ENCODE assay signal across 8 cellular contexts in genomic region chr19:662207-662961, GRCh38. TPM values are rescaled to one million over a fixed set of nuclear protein-coding genes. Genes with fewer than 3 reads are reported as not detected.
DNase-seq lines count a peak whose midpoint lies in the region; ATAC-seq and TF ChIP-seq lines count a peak whose summit lies in the region.

No MANE protein-coding gene starts in this region.

- H3K4me3 ChIP-seq in mammary epithelial cell (replicated peaks in 1 of 3; ENCODE audit: insufficient read depth in 1 of 3, low read depth in 2 of 3, low read length in 3 of 3) (peak overlapping the region; percentile 63 to 90 (median 71)), lower leg skin (ENCODE audit: low read depth, poor library complexity, severe bottlenecking) (peak overlapping the region; percentile 97)

- ATAC-seq in HG03442 (IDR thresholded peaks at IDR 0.05; ENCODE audit: unreplicated experiment) = peak; percentile 16

- H3K36me3 ChIP-seq in mammary epithelial cell (ENCODE audit: insufficient read depth, low read length) = no peaks in the 10 kb centered on the region

- peaks cover 57% of the 10 kb centered on the region for H3K79me2 ChIP-seq in mammary epithelial cell (ENCODE audit: insufficient read depth, low read length)

- H3K27ac ChIP-seq in mammary epithelial cell (ENCODE audit: insufficient read depth, low read depth, low read length) = peak overlapping the region; percentile 71

- dilution Hi-C loops in mammary epithelial cell (cut with HindIII; ENCODE audit: low sequenced_read_pairs) = no loop called here

- BruUV-seq in mammary epithelial cell (replicated peaks; lab: Mats Ljungman, UMichigan) = no TSS peak

- intact Hi-C loops in mammary epithelial cell (cut with micrococcal nuclease) = loop anchor here (2.0 kb wide), 2 partner anchors 74 to 130 kb away; partner anchors contain the start of gene HCN2
- intact Hi-C loops in lower leg skin (cut with DNase I; ENCODE audit: low total_unique reads) = loop anchor here (5.0 kb wide), 1 partner anchor 90 kb away; the partner anchor contains the start of gene BSG

- TF ChIP-seq CTCF in mammary epithelial cell (conservative IDR thresholded peaks at IDR 0.05 in 1 of 2, IDR thresholded peaks at IDR 0.05 in 1 of 2; ENCODE audit: extremely low read depth in 1 of 2, insufficient read depth in 1 of 2, low read depth in 1 of 2, low read length in 2 of 2) (no peak), lower leg skin (IDR thresholded peaks at IDR 0.05) (no peak)

- WGBS in mammary epithelial cell (ENCODE audit: low coverage, missing lambda C conversion rate) = 1% methylated on average over 9 of the region's 81 CpGs
- 0 to 1% methylated on average over 28 to 51 of the region's 81 CpGs for WGBS in lower leg skin, 2 donors

- peaks cover 50% of the 10 kb centered on the region for H3K4me1 ChIP-seq in mammary epithelial cell (ENCODE audit: insufficient read depth, low read length)

- H4K20me1 ChIP-seq in mammary epithelial cell (ENCODE audit: insufficient read depth, low read length) = peaks cover 30% of the 10 kb centered on the region

- peak; percentile 55 for DNase-seq in NCI-H82 (lab: John Stamatoyannopoulos, UW)
- DNase-seq in NCI-H82 treated with DMSO at 0.1 percent for 48 hours (lab: John Stamatoyannopoulos, UW; ENCODE audit: unreplicated experiment) = no peak
- DNase-seq in UCSD-AML1 (lab: John Stamatoyannopoulos, UW; ENCODE audit: unreplicated experiment) = peak; percentile 51
- peak; percentile 50 for DNase-seq in mammary epithelial cell
- DNase-seq in lower leg skin (ENCODE audit: low spot score in 2 of 2) = no peak
- peak; percentile 44 to 49 for DNase-seq in stimulated activated CD8-positive, alpha-beta memory T cell treated with anti-CD3 and anti-CD28 coated beads, Interleukin-4, amount 100 ng/mL, for 1 hour (ENCODE audit: low read depth in 2 of 2, low spot score in 1 of 2)
- DNase-seq in amniotic stem cell (lab: John Stamatoyannopoulos, UW) = no peak

- H3K9ac ChIP-seq in mammary epithelial cell (ENCODE audit: insufficient read depth, low read length) = peak overlapping the region; percentile 85

- H3K9me3 ChIP-seq in mammary epithelial cell (replicated peaks; ENCODE audit: insufficient read depth, low read length) = no peaks in the 10 kb centered on the region

- peak overlapping the region; percentile 98 for H3K4me2 ChIP-seq in mammary epithelial cell (ENCODE audit: insufficient read depth, low read depth, low read length)

- CTCF ChIA-PET in mammary epithelial cell (lab: Charles Lee; ENCODE audit: low non-redundant PET) = no interaction called here

- no peak for TF ChIP-seq POLR2A in lower leg skin (IDR thresholded peaks at IDR 0.05)

- in situ Hi-C loops in mammary epithelial cell (cut with MboI; ENCODE audit: low sequenced_read_pairs in 2 of 2) = no loop called here

- peak overlapping the region; percentile 28 for H2AFZ ChIP-seq in mammary epithelial cell (ENCODE audit: low read depth, low read length)

- H3K27me3 ChIP-seq in mammary epithelial cell (ENCODE audit: insufficient read depth, low read length) = no peaks in the 10 kb centered on the region

RNA-seq across cellular contexts. Expression of gene RNF126, which starts 0.6 kb away (rescaled TPM):
- 10 to 100 TPM; 79.2 to 83.9 TPM for total RNA-seq in mammary epithelial cell
- polyA plus RNA-seq in mammary epithelial cell = 54.4 TPM
- polyA minus RNA-seq in mammary epithelial cell = 5.1 TPM
- 100 to 1,000 TPM in 3 of 4 donors, 10 to 100 TPM in 1; 96.6 to 156 (median 126) TPM for total RNA-seq in lower leg skin

RNA-seq across cellular contexts. Expression of gene FSTL3, which starts 13.8 kb away (rescaled TPM):
- total RNA-seq in mammary epithelial cell (100 to 1,000 TPM; 127 to 140 TPM), lower leg skin (10 to 100 TPM; 14.4 to 51.6 (median 43.5) TPM)
- 72.2 TPM for polyA plus RNA-seq in mammary epithelial cell
- polyA minus RNA-seq in mammary epithelial cell = 41.3 TPM

RNA-seq across cellular contexts. Expression of gene FGF22, which starts 22.7 kb away (rescaled TPM):
- total RNA-seq in mammary epithelial cell = not detected
- not detected for polyA plus RNA-seq in mammary epithelial cell
- not detected for polyA minus RNA-seq in mammary epithelial cell
- 10 to 100 TPM; 16.1 to 41.8 (median 25.6) TPM for total RNA-seq in lower leg skin

RNA-seq across cellular contexts. Expression of gene POLRMT, which starts 29.0 kb away (rescaled TPM):
- total RNA-seq in mammary epithelial cell (10 to 100 TPM; 23.5 to 50.9 TPM), lower leg skin (10 to 100 TPM; 37.8 to 61.1 (median 46.9) TPM)
- 30.2 TPM for polyA plus RNA-seq in mammary epithelial cell
- 63.2 TPM for polyA minus RNA-seq in mammary epithelial cell

RNA-seq across cellular contexts. Expression of gene PRSS57, which starts 32.9 kb away (rescaled TPM):
- not detected for total RNA-seq in mammary epithelial cell
- not detected for polyA plus RNA-seq in mammary epithelial cell
- polyA minus RNA-seq in mammary epithelial cell = not detected
- under 1 TPM in 1 of 4 donors, not detected in 3; 0.32 TPM for total RNA-seq in lower leg skin

Comparison
In these comparisons a context has a peak if more than half of its experiments do, and no peak if none do; other contexts are left out.
1. DNase-seq: peak in NCI-H82 (single experiment), UCSD-AML1 (single experiment), mammary epithelial cell (single experiment) and stimulated activated CD8-positive, alpha-beta memory T cell treated with anti-CD3 and anti-CD28 coated beads, Interleukin-4, amount 100 ng/mL, for 1 hour (2 of 2); none in NCI-H82 treated with DMSO at 0.1 percent for 48 hours (single experiment), lower leg skin (0 of 2) and amniotic stem cell (single experiment).
2. RNA of gene FGF22, which starts 22.7 kb away (total RNA-seq): 16.1 to 41.8 TPM in lower leg skin; not detected in mammary epithelial cell; every median in the first group is over 10 times any median in the second.